In the genomic region with DNA sequence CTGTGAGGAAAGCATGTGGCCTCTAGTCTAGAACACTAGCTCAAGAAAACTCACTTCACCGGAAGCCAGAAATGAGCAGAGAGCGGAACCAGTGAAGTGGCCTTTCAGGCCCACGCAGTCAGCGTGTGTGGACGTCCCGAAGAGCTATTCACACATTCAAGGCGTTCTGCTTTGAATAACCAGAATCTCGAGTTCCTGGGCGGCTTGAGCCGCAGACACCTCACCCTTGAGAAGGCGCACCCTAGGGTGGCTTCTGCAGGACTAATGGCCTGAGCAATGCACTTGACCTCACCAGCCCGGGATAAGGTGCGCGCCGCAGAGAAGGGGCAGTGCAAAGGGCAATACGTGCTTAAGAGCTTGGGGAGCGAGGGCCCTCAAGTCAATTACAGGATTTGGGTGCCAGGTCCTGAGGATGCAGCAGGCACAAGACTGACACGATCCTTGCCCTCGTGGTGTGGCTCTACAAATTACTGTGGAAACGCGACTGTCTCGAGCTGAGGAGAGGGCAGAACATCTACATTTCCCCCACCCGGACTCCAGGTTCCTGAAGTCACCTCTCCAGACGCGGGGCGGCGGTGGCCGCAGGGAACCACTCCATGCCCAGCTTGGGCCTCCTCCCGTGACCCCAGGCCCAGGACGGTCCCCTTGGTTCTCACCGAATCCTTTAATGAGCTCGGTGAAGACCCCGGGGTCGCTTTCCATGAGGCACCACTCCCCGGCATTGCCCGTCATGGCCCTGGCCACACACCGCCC, we compare ENCODE assay signal across 1 cellular context.
TF ChIP-seq lines count a peak whose summit lies in the region.

No MANE protein-coding gene starts in this region.

TF ChIP-seq in HepG2, 621 proteins besides CTCF, POLR2A, EP300 and RAD21 (continued from another document and continues in another):
- TF ChIP-seq NFYC (CRISPR knock-in tag; IDR thresholded peaks at IDR 0.05): no peak
- no peak for TF ChIP-seq ZNF292 (CRISPR knock-in tag; IDR thresholded peaks at IDR 0.05; ENCODE audit: borderline replicate concordance, low read depth)
- TF ChIP-seq, protein P1, sequence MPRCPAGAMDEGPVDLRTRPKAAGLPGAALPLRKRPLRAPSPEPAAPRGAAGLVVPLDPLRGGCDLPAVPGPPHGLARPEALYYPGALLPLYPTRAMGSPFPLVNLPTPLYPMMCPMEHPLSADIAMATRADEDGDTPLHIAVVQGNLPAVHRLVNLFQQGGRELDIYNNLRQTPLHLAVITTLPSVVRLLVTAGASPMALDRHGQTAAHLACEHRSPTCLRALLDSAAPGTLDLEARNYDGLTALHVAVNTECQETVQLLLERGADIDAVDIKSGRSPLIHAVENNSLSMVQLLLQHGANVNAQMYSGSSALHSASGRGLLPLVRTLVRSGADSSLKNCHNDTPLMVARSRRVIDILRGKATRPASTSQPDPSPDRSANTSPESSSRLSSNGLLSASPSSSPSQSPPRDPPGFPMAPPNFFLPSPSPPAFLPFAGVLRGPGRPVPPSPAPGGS (CRISPR knock-in tag; IDR thresholded peaks at IDR 0.05): no peak
- no peak for TF ChIP-seq ZNF761 (CRISPR knock-in tag; conservative IDR thresholded peaks at IDR 0.05)
- TF ChIP-seq ZNF383 (CRISPR knock-in tag; IDR thresholded peaks at IDR 0.05; ENCODE audit: borderline replicate concordance): peak; percentile 94; the same call in 1 of the 2 replicates
- TF ChIP-seq ZKSCAN5 (CRISPR knock-in tag; IDR thresholded peaks at IDR 0.05): no peak
- no peak for TF ChIP-seq GTF2F1 (IDR thresholded peaks at IDR 0.05; ENCODE audit: low read length)
- TF ChIP-seq, protein P2, sequence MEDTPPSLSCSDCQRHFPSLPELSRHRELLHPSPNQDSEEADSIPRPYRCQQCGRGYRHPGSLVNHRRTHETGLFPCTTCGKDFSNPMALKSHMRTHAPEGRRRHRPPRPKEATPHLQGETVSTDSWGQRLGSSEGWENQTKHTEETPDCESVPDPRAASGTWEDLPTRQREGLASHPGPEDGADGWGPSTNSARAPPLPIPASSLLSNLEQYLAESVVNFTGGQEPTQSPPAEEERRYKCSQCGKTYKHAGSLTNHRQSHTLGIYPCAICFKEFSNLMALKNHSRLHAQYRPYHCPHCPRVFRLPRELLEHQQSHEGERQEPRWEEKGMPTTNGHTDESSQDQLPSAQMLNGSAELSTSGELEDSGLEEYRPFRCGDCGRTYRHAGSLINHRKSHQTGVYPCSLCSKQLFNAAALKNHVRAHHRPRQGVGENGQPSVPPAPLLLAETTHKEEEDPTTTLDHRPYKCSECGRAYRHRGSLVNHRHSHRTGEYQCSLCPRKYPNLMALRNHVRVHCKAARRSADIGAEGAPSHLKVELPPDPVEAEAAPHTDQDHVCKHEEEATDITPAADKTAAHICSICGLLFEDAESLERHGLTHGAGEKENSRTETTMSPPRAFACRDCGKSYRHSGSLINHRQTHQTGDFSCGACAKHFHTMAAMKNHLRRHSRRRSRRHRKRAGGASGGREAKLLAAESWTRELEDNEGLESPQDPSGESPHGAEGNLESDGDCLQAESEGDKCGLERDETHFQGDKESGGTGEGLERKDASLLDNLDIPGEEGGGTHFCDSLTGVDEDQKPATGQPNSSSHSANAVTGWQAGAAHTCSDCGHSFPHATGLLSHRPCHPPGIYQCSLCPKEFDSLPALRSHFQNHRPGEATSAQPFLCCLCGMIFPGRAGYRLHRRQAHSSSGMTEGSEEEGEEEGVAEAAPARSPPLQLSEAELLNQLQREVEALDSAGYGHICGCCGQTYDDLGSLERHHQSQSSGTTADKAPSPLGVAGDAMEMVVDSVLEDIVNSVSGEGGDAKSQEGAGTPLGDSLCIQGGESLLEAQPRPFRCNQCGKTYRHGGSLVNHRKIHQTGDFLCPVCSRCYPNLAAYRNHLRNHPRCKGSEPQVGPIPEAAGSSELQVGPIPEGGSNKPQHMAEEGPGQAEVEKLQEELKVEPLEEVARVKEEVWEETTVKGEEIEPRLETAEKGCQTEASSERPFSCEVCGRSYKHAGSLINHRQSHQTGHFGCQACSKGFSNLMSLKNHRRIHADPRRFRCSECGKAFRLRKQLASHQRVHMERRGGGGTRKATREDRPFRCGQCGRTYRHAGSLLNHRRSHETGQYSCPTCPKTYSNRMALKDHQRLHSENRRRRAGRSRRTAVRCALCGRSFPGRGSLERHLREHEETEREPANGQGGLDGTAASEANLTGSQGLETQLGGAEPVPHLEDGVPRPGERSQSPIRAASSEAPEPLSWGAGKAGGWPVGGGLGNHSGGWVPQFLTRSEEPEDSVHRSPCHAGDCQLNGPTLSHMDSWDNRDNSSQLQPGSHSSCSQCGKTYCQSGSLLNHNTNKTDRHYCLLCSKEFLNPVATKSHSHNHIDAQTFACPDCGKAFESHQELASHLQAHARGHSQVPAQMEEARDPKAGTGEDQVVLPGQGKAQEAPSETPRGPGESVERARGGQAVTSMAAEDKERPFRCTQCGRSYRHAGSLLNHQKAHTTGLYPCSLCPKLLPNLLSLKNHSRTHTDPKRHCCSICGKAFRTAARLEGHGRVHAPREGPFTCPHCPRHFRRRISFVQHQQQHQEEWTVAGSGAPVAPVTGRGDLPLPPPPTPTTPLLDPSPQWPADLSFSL (CRISPR knock-in tag; IDR thresholded peaks at IDR 0.05): no peak
- TF ChIP-seq EZH2 (conservative IDR thresholded peaks at IDR 0.05; ENCODE audit: low read depth, low read length): no peak
- TF ChIP-seq, protein P3, sequence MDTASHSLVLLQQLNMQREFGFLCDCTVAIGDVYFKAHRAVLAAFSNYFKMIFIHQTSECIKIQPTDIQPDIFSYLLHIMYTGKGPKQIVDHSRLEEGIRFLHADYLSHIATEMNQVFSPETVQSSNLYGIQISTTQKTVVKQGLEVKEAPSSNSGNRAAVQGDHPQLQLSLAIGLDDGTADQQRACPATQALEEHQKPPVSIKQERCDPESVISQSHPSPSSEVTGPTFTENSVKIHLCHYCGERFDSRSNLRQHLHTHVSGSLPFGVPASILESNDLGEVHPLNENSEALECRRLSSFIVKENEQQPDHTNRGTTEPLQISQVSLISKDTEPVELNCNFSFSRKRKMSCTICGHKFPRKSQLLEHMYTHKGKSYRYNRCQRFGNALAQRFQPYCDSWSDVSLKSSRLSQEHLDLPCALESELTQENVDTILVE (CRISPR knock-in tag; IDR thresholded peaks at IDR 0.05): no peak
- TF ChIP-seq, protein P4, sequence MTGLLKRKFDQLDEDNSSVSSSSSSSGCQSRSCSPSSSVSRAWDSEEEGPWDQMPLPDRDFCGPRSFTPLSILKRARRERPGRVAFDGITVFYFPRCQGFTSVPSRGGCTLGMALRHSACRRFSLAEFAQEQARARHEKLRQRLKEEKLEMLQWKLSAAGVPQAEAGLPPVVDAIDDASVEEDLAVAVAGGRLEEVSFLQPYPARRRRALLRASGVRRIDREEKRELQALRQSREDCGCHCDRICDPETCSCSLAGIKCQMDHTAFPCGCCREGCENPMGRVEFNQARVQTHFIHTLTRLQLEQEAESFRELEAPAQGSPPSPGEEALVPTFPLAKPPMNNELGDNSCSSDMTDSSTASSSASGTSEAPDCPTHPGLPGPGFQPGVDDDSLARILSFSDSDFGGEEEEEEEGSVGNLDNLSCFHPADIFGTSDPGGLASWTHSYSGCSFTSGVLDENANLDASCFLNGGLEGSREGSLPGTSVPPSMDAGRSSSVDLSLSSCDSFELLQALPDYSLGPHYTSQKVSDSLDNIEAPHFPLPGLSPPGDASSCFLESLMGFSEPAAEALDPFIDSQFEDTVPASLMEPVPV (CRISPR knock-in tag; IDR thresholded peaks at IDR 0.05): no peak
- TF ChIP-seq PITX1 (CRISPR knock-in tag; IDR thresholded peaks at IDR 0.05): no peak
- TF ChIP-seq ELF1 (CRISPR knock-in tag; IDR thresholded peaks at IDR 0.05): no peak
- no peak for TF ChIP-seq RNF2 (conservative IDR thresholded peaks at IDR 0.05; ENCODE audit: low read depth)
- TF ChIP-seq, protein P5, sequence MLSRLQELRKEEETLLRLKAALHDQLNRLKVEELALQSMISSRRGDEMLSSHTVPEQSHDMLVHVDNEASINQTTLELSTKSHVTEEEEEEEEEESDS (CRISPR knock-in tag; IDR thresholded peaks at IDR 0.05; ENCODE audit: borderline replicate concordance): no peak
- TF ChIP-seq KDM6A (CRISPR knock-in tag; IDR thresholded peaks at IDR 0.05; ENCODE audit: low read depth): no peak
- TF ChIP-seq, protein P6, sequence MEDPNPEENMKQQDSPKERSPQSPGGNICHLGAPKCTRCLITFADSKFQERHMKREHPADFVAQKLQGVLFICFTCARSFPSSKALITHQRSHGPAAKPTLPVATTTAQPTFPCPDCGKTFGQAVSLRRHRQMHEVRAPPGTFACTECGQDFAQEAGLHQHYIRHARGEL (CRISPR knock-in tag; IDR thresholded peaks at IDR 0.05): no peak
- TF ChIP-seq, protein P7, sequence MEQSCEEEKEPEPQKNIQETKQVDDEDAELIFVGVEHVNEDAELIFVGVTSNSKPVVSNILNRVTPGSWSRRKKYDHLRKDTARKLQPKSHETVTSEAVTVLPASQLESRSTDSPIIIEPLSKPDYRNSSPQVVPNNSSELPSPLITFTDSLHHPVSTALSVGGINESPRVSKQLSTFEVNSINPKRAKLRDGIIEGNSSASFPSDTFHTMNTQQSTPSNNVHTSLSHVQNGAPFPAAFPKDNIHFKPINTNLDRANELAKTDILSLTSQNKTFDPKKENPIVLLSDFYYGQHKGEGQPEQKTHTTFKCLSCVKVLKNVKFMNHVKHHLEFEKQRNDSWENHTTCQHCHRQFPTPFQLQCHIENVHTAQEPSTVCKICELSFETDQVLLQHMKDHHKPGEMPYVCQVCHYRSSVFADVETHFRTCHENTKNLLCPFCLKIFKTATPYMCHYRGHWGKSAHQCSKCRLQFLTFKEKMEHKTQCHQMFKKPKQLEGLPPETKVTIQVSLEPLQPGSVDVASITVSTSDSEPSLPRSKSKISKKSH (CRISPR knock-in tag; IDR thresholded peaks at IDR 0.05; ENCODE audit: borderline replicate concordance): no peak
- TF ChIP-seq, protein P8, sequence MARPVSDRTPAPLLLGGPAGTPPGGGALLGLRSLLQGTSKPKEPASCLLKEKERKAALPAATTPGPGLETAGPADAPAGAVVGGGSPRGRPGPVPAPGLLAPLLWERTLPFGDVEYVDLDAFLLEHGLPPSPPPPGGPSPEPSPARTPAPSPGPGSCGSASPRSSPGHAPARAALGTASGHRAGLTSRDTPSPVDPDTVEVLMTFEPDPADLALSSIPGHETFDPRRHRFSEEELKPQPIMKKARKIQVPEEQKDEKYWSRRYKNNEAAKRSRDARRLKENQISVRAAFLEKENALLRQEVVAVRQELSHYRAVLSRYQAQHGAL (CRISPR knock-in tag; IDR thresholded peaks at IDR 0.05; ENCODE audit: not compliant biosample characterization): no peak
- TF ChIP-seq, protein P9, sequence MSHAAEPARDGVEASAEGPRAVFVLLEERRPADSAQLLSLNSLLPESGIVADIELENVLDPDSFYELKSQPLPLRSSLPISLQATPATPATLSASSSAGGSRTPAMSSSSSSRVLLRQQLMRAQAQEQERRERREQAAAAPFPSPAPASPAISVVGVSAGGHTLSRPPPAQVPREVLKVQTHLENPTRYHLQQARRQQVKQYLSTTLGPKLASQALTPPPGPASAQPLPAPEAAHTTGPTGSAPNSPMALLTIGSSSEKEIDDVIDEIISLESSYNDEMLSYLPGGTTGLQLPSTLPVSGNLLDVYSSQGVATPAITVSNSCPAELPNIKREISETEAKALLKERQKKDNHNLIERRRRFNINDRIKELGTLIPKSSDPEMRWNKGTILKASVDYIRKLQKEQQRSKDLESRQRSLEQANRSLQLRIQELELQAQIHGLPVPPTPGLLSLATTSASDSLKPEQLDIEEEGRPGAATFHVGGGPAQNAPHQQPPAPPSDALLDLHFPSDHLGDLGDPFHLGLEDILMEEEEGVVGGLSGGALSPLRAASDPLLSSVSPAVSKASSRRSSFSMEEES (CRISPR knock-in tag; IDR thresholded peaks at IDR 0.05): 0 out of 2 replicates have a peak, but pooled peaks have one; percentile 19
- no peak for TF ChIP-seq ZNF670 (CRISPR knock-in tag; IDR thresholded peaks at IDR 0.05; ENCODE audit: borderline replicate concordance)
- no peak for TF ChIP-seq SP1 (IDR thresholded peaks at IDR 0.05)
- no peak for TF ChIP-seq SP1 (CRISPR knock-in tag; IDR thresholded peaks at IDR 0.05)
- no peak for TF ChIP-seq JUNB (CRISPR knock-in tag; IDR thresholded peaks at IDR 0.05; ENCODE audit: borderline replicate concordance)
- TF ChIP-seq CENPT (CRISPR knock-in tag; IDR thresholded peaks at IDR 0.05; ENCODE audit: low read depth): no peak; the same call in 1 of the 2 replicates
- TF ChIP-seq, protein P10, sequence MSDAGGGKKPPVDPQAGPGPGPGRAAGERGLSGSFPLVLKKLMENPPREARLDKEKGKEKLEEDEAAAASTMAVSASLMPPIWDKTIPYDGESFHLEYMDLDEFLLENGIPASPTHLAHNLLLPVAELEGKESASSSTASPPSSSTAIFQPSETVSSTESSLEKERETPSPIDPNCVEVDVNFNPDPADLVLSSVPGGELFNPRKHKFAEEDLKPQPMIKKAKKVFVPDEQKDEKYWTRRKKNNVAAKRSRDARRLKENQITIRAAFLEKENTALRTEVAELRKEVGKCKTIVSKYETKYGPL (CRISPR knock-in tag; IDR thresholded peaks at IDR 0.05): no peak
- TF ChIP-seq, protein P11, sequence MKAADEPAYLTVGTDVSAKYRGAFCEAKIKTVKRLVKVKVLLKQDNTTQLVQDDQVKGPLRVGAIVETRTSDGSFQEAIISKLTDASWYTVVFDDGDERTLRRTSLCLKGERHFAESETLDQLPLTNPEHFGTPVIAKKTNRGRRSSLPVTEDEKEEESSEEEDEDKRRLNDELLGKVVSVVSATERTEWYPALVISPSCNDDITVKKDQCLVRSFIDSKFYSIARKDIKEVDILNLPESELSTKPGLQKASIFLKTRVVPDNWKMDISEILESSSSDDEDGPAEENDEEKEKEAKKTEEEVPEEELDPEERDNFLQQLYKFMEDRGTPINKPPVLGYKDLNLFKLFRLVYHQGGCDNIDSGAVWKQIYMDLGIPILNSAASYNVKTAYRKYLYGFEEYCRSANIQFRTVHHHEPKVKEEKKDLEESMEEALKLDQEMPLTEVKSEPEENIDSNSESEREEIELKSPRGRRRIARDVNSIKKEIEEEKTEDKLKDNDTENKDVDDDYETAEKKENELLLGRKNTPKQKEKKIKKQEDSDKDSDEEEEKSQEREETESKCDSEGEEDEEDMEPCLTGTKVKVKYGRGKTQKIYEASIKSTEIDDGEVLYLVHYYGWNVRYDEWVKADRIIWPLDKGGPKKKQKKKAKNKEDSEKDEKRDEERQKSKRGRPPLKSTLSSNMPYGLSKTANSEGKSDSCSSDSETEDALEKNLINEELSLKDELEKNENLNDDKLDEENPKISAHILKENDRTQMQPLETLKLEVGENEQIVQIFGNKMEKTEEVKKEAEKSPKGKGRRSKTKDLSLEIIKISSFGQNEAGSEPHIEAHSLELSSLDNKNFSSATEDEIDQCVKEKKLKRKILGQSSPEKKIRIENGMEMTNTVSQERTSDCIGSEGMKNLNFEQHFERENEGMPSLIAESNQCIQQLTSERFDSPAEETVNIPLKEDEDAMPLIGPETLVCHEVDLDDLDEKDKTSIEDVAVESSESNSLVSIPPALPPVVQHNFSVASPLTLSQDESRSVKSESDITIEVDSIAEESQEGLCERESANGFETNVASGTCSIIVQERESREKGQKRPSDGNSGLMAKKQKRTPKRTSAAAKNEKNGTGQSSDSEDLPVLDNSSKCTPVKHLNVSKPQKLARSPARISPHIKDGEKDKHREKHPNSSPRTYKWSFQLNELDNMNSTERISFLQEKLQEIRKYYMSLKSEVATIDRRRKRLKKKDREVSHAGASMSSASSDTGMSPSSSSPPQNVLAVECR (CRISPR knock-in tag; IDR thresholded peaks at IDR 0.05; ENCODE audit: borderline replicate concordance): no peak; the same call in 1 of the 2 replicates
- no peak for TF ChIP-seq MBD4 (IDR thresholded peaks at IDR 0.05; ENCODE audit: borderline replicate concordance, low read length)
- no peak for TF ChIP-seq FOXK2 (IDR thresholded peaks at IDR 0.05)
